In the genomic region with DNA sequence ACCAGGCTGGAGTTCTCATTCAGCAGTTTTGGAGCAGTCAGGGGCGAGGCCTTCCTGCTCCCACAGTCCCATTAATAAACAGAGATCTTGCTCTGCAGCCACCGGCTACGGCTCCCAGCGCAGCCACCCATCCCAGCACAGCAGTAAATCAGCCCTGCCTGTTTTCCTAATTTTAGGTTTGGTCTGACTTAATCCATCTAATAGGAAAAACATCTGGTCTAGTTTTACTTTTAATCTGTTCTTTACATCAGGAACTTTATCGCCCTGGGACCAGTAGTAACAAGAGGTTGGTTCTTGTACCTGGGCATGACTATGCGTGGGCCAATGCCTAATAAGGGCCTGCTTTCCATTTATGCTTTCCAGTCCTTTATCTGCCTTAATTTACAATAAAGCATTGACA, we compare ENCODE assay signal across 36 cellular contexts.
"Had no signal": no experiment of that assay in that cellular context is flagged by ENCODE, and none has a peak within 500 bp of the region (broad histone marks: within the 10 kb centered on the region; RNA-seq: fewer than 3 reads in every experiment).

No MANE protein-coding gene starts in this region.

- H3K27ac ChIP-seq: brain microvascular endothelial cell, cardiac muscle cell, PC-9, RWPE1, SJCRH30, VCaP had no signal

- H3K9me3 Mint-ChIP-seq: activated B cell treated with CpG ODN at 0.5 μM for 24 hours; activated CD4-positive, alpha-beta memory T cell treated with anti-CD3 and anti-CD28 coated beads for 36 hours; activated naive CD4-positive, alpha-beta T cell treated with anti-CD3 and anti-CD28 coated beads, Interleukin-2, amount 10 ng/mL, durations not matched to agents 7 days and 5 days; activated naive CD8-positive, alpha-beta T cell treated with anti-CD3 and anti-CD28 coated beads for 36 hours; activated T-cell treated with anti-CD3 and anti-CD28 coated beads, Interleukin-2, amount 50 U/mL, for 4 hours; activated T-helper 1 cell treated with anti-CD3 and anti-CD28 coated beads, Interleukin-12 subunit alpha, Interleukin-12 subunit beta, Interleukin-2, Interleukin-4 antibody, amounts not matched to agents 30 ng/mL and 10 ng/mL and 1 ng/mL, durations not matched to agents 14 hours and 24 hours and 36 hours had no signal

- H3K4me3 ChIP-seq: cardiac muscle cell, K562, PC-9, SJCRH30 had no signal

- H3K36me3 Mint-ChIP-seq: activated CD4-positive, alpha-beta memory T cell treated with anti-CD3 and anti-CD28 coated beads for 36 hours; activated naive CD4-positive, alpha-beta T cell treated with anti-CD3 and anti-CD28 coated beads, Interleukin-2, amount 10 ng/mL, durations not matched to agents 7 days and 5 days; activated naive CD8-positive, alpha-beta T cell treated with anti-CD3 and anti-CD28 coated beads for 36 hours had no signal

- H3K27me3 Mint-ChIP-seq: activated B cell treated with CpG ODN at 0.5 μM for 24 hours; activated CD4-positive, alpha-beta memory T cell treated with anti-CD3 and anti-CD28 coated beads for 36 hours; activated naive CD4-positive, alpha-beta T cell treated with anti-CD3 and anti-CD28 coated beads, Interleukin-2, amount 10 ng/mL, durations not matched to agents 7 days and 5 days had no signal

- H3K4me1 Mint-ChIP-seq: activated B cell treated with CpG ODN at 0.5 μM for 24 hours; activated naive CD4-positive, alpha-beta T cell treated with anti-CD3 and anti-CD28 coated beads, Interleukin-2, amount 10 ng/mL, durations not matched to agents 7 days and 5 days; activated naive CD8-positive, alpha-beta T cell treated with anti-CD3 and anti-CD28 coated beads for 36 hours had no signal

- H2AFZ ChIP-seq: PC-9 had no signal

- DNase-seq: activated B cell treated with CpG ODN at 0.5 μM for 24 hours; activated CD4-positive, alpha-beta memory T cell treated with anti-CD3 and anti-CD28 coated beads for 36 hours; activated CD4-positive, alpha-beta T cell treated with anti-CD3 and anti-CD28 coated beads for 4 hours; activated CD4-positive, alpha-beta T cell treated with anti-CD3 and anti-CD28 coated beads, Interleukin-2, amount 50 U/mL, for 1 hour; activated CD4-positive, CD25-positive, alpha-beta regulatory T cell treated with anti-CD3 and anti-CD28 coated beads, Interleukin-2, amount 50 U/mL, for 72 hours; activated CD8-positive, alpha-beta memory T cell treated with anti-CD3 and anti-CD28 coated beads, Interleukin-2, amount 50 U/mL, for 4 hours; activated naive CD4-positive, alpha-beta T cell treated with anti-CD3 and anti-CD28 coated beads, Interleukin-2, amount 10 ng/mL, durations not matched to agents 7 days and 5 days; activated naive CD8-positive, alpha-beta T cell treated with anti-CD3 and anti-CD28 coated beads for 36 hours; activated T-cell treated with anti-CD3 and anti-CD28 coated beads for 4 hours; activated T-cell treated with anti-CD3 and anti-CD28 coated beads, Interleukin-2, amount 50 U/mL, for 4 hours; amniotic stem cell; aorta; brain microvascular endothelial cell; NCI-H1092 treated with DMSO at 0.1 percent for 48 hours; NCI-H1417; NCI-H146; NCI-H187; NCI-H2029 treated with DMSO at 0.1 percent for 48 hours; NCI-H2107; NCI-H2171; NCI-H510A; NCI-H526; NCI-H748 treated with DMSO at 0.1 percent for 48 hours; NK-92 treated with Interleukin-12 subunit alpha and Interleukin-12 subunit beta, amount 100 ng/mL, for 24 hours; PC-9; SHP77; SJCRH30; SW 1271; T-helper 1 cell; T-helper 2 cell; T-helper 9 cell had no signal

- H3K36me3 ChIP-seq: brain microvascular endothelial cell, cardiac muscle cell, SJCRH30 had no signal

- H3K9me3 ChIP-seq: SJCRH30 had no signal

- H3K4me3 Mint-ChIP-seq: activated B cell treated with CpG ODN at 0.5 μM for 24 hours; activated CD4-positive, alpha-beta memory T cell treated with anti-CD3 and anti-CD28 coated beads for 36 hours; activated naive CD4-positive, alpha-beta T cell treated with anti-CD3 and anti-CD28 coated beads, Interleukin-2, amount 10 ng/mL, durations not matched to agents 7 days and 5 days; activated naive CD8-positive, alpha-beta T cell treated with anti-CD3 and anti-CD28 coated beads for 36 hours; activated T-cell treated with anti-CD3 and anti-CD28 coated beads, Interleukin-2, amount 50 U/mL, for 4 hours; activated T-helper 1 cell treated with anti-CD3 and anti-CD28 coated beads, Interleukin-12 subunit alpha, Interleukin-12 subunit beta, Interleukin-2, Interleukin-4 antibody, amounts not matched to agents 30 ng/mL and 10 ng/mL and 1 ng/mL, durations not matched to agents 14 hours and 24 hours and 36 hours had no signal

- H3K4me2 ChIP-seq: PC-9 had no signal

- H3K4me1 ChIP-seq: SJCRH30 had no signal

- H3K27ac Mint-ChIP-seq: activated B cell treated with CpG ODN at 0.5 μM for 24 hours; activated CD4-positive, alpha-beta memory T cell treated with anti-CD3 and anti-CD28 coated beads for 36 hours; activated naive CD4-positive, alpha-beta T cell treated with anti-CD3 and anti-CD28 coated beads, Interleukin-2, amount 10 ng/mL, durations not matched to agents 7 days and 5 days; activated naive CD8-positive, alpha-beta T cell treated with anti-CD3 and anti-CD28 coated beads for 36 hours; activated T-helper 1 cell treated with anti-CD3 and anti-CD28 coated beads, Interleukin-12 subunit alpha, Interleukin-12 subunit beta, Interleukin-2, Interleukin-4 antibody, amounts not matched to agents 30 ng/mL and 10 ng/mL and 1 ng/mL, durations not matched to agents 14 hours and 24 hours and 36 hours had no signal

- H3K27me3 ChIP-seq: brain microvascular endothelial cell, cardiac muscle cell, SJCRH30 had no signal

- ATAC-seq: activated T-cell treated with anti-CD3 and anti-CD28 coated beads, Interleukin-2, amount 50 U/mL, for 4 hours; K562 had no signal
